In genomic region chr7:101308245-101309085, GRCh38 we compare ENCODE assay signal across 8 cellular contexts. TPM values are rescaled to one million over a fixed set of nuclear protein-coding genes. Genes with fewer than 3 reads are reported as not detected.
DNase-seq lines count a peak whose midpoint lies in the region; ATAC-seq and TF ChIP-seq lines count a peak whose summit lies in the region.

No MANE protein-coding gene starts in this region.

- DNase-seq in GM12865 (ENCODE audit: low read depth), result peak; percentile 81
- peak; percentile 71 for DNase-seq in NCI-H460 (ENCODE audit: extremely low read depth, low read depth)
- DNase-seq in adrenal gland, result peak in 4 of 7 donors; percentile 26 to 37 (median 34)
- DNase-seq in stimulated activated CD4-positive, alpha-beta T cell treated with anti-CD3 and anti-CD28 coated beads, Interleukin-12 subunit alpha, Interleukin-12 subunit beta, amount 100 ng/mL, for 4 hours, result peak; percentile 44
- DNase-seq in COLO829 (ENCODE audit: low spot score), result no peak

- H3K27me3 ChIP-seq in adrenal gland (peaks cover 26% of the 10 kb centered on the region), iPS-20b (ENCODE audit: insufficient read depth, low read length) (no peaks in the 10 kb centered on the region)

- H3K36me3 ChIP-seq in adrenal gland (replicated peaks in 1 of 2), result no peaks in the 10 kb centered on the region
- H3K36me3 ChIP-seq in iPS-20b (ENCODE audit: insufficient read depth, low read depth, low read length), result peaks cover 67% of the 10 kb centered on the region

- intact Hi-C loops in adrenal gland (cut with DNase I), result no loop called here

- WGBS in adrenal gland, 4 donors, result 10 to 20% (median 11%) methylated on average over 8 to 62 of the region's 62 CpGs

- H3K9ac ChIP-seq in iPS-20b (ENCODE audit: low read depth, low read length), result peak overlapping the region; percentile 90

- TF ChIP-seq CTCF in GM12865 (IDR thresholded peaks at IDR 0.05; ENCODE audit: insufficient read depth, low read depth, low read length, missing control alignments), result no peak
- TF ChIP-seq CTCF in adrenal gland (IDR thresholded peaks at IDR 0.05), result no peak

- no peak for ATAC-seq in HG03135 (IDR thresholded peaks at IDR 0.05; ENCODE audit: unreplicated experiment)
- ATAC-seq in HG02678 (IDR thresholded peaks at IDR 0.05; ENCODE audit: unreplicated experiment), result no peak

- no peaks in the 10 kb centered on the region for H3K9me3 ChIP-seq in adrenal gland (replicated peaks in 1 of 3)
- no peaks in the 10 kb centered on the region; the same call in 1 of the 2 replicates for H3K9me3 ChIP-seq in iPS-20b (ENCODE audit: insufficient read depth, low read depth, low read length)

- H3K4me1 ChIP-seq in adrenal gland (replicated peaks in 1 of 2) (peaks cover 0 to 11% of the 10 kb centered on the region in 2 donors), iPS-20b (ENCODE audit: insufficient read depth, low read length) (no peaks in the 10 kb centered on the region; the same call in 1 of the 2 replicates)

- H3K27ac ChIP-seq in adrenal gland (no peak overlapping the region), iPS-20b (ENCODE audit: low read length) (peak overlapping the region; percentile 29)

- peak overlapping the region; percentile 90 for H3K4me3 ChIP-seq in GM12865 (ENCODE audit: low read depth, low read length)
- peak overlapping the region in 2 of 4 donors; percentile 26 to 50 for H3K4me3 ChIP-seq in adrenal gland
- peak overlapping the region; percentile 85 for H3K4me3 ChIP-seq in iPS-20b (ENCODE audit: low read length)

- TF ChIP-seq POLR2A in adrenal gland (IDR thresholded peaks at IDR 0.05), result no peak

RNA-seq across cellular contexts. Expression of gene IFT22, which starts 13.1 kb away (rescaled TPM):
- 27.2 and 33.0 TPM in 2 replicates for total RNA-seq in NCI-H460 (2014; rRNA removed; shearing (Covaris generic))
- polyA plus RNA-seq in NCI-H460 (2014; cell fraction: nucleus; rRNA removed), result 6.3 and 19.1 TPM in 2 replicates
- total RNA-seq in adrenal gland, result 10 to 100 TPM; 22.5 to 72.2 (median 34.7) TPM
- 10 to 100 TPM; 14.7 to 40.9 (median 22.5) TPM for polyA plus RNA-seq in adrenal gland

RNA-seq across cellular contexts. Expression of gene COL26A1, which starts 54.2 kb away (rescaled TPM):
- total RNA-seq in NCI-H460 (2014; rRNA removed; shearing (Covaris generic)), result 0.09 and 0.25 TPM in 2 replicates
- polyA plus RNA-seq in NCI-H460 (2014; cell fraction: nucleus; rRNA removed), result 5.3 and 7.3 TPM in 2 replicates
- total RNA-seq in adrenal gland, result 10 to 100 TPM in 2 of 8 donors, 1 to 10 TPM in 6; 1.8 to 18.8 (median 5.8) TPM
- 10 to 100 TPM in 1 of 3 donors, 1 to 10 TPM in 1, under 1 TPM in 1; 0.64 to 15.0 (median 3.4) TPM for polyA plus RNA-seq in adrenal gland
